In genomic region chr4:166662266-166662843, GRCh38 we compare ENCODE assay signal across 13 cellular contexts.
DNase-seq lines count a peak whose midpoint lies in the region; ATAC-seq and TF ChIP-seq lines count a peak whose summit lies in the region.
"Had no signal": no experiment of that assay in that cellular context is flagged by ENCODE, and none has a peak within 500 bp of the region (broad histone marks: within the 10 kb centered on the region; RNA-seq: fewer than 3 reads in every experiment).

No MANE protein-coding gene starts in this region.

- in situ Hi-C loops in HAP-1 (cut with MboI; ENCODE audit: low sequenced_read_pairs): no loop called here

- peak; percentile 22 for DNase-seq in GM10266 (ENCODE audit: extremely low spot score)
- DNase-seq in T-helper 1 cell: no peak
- no peak for DNase-seq in HAP-1 (ENCODE audit: low spot score in 2 of 2)
- DNase-seq in activated naive CD4-positive, alpha-beta T cell treated with anti-CD3 and anti-CD28 coated beads, Interleukin-2, amount 50 U/mL, for 16 hours: no peak
- DNase-seq in stimulated activated CD4-positive, alpha-beta T cell treated with anti-CD3 and anti-CD28 coated beads, Interleukin-2, amount 100 ng/mL, for 24 hours: no peak
- DNase-seq: activated CD4-positive, alpha-beta T cell treated with anti-CD3 and anti-CD28 coated beads for 48 hours; effector CD8-positive, alpha-beta T cell; NCI-H1694 treated with DMSO at 0.1 percent for 48 hours; SIG-M5; stimulated activated naive B cell treated with anti-CD40 and anti-IgM and Interleukin-4, amounts not matched to agents 10 μg/mL and 1 μg/mL and 100 μg/mL, for 72 hours had no signal

- ATAC-seq in GM19395 (IDR thresholded peaks at IDR 0.05; ENCODE audit: unreplicated experiment): peak; percentile 91
- peak; percentile 96 for ATAC-seq in HG02798 (IDR thresholded peaks at IDR 0.05; ENCODE audit: poor library complexity, unreplicated experiment)
- peak; percentile 94 for ATAC-seq in HG03520 (IDR thresholded peaks at IDR 0.05; ENCODE audit: unreplicated experiment)

- H3K4me3 ChIP-seq in HAP-1: no peak overlapping the region

- no peaks in the 10 kb centered on the region for H3K27me3 ChIP-seq in HAP-1 (ENCODE audit: low read depth)

- H3K9me3 ChIP-seq in HAP-1: no peaks in the 10 kb centered on the region

- no peaks in the 10 kb centered on the region for H3K4me1 ChIP-seq in HAP-1

- no peaks in the 10 kb centered on the region for H3K36me3 ChIP-seq in HAP-1 (replicated peaks)

- no peak for TF ChIP-seq CTCF in GM10266 (IDR thresholded peaks at IDR 0.05; ENCODE audit: control insufficient read depth, insufficient read depth, low read depth, missing control alignments)
